8 cellular contexts compared by ENCODE assay signal in genomic region chr10:4652111-4653010, GRCh38.
DNase-seq lines count a peak whose midpoint lies in the region; ATAC-seq and TF ChIP-seq lines count a peak whose summit lies in the region.

No MANE protein-coding gene starts in this region.

- DNase-seq in T-helper 17 cell (no peak), right lobe of liver (no peak), DMS53 treated with DMSO at 0.1 percent for 48 hours (lab: John Stamatoyannopoulos, UW; ENCODE audit: unreplicated experiment) (no peak), COR-L47 (lab: John Stamatoyannopoulos, UW) (no peak), kidney glomerular epithelial cell (lab: John Stamatoyannopoulos, UW) (no peak)

- intact Hi-C loops in right lobe of liver (cut with DNase I): no loop called here

- no peaks in the 10 kb centered on the region for H3K36me3 Mint-ChIP-seq in T-helper 17 cell (ENCODE audit: low read depth)

- peak overlapping the region in 1 of 3 donors; percentile 2 for H3K4me3 ChIP-seq in right lobe of liver

- peaks cover 19% of the 10 kb centered on the region for H3K4me1 Mint-ChIP-seq in T-helper 17 cell

- H3K27me3 ChIP-seq in right lobe of liver: no peaks in the 10 kb centered on the region

- H3K4me3 Mint-ChIP-seq in T-helper 17 cell: peak overlapping the region; percentile 9

- peak; percentile 54 for ATAC-seq in GM18502 (IDR thresholded peaks at IDR 0.05; ENCODE audit: poor library complexity, unreplicated experiment)
- ATAC-seq in GM21723 (IDR thresholded peaks at IDR 0.05; ENCODE audit: unreplicated experiment): peak; percentile 83
- ATAC-seq in T-helper 17 cell: no peak
- peak; percentile 81 to 92 (median 88) for ATAC-seq in right lobe of liver
- ATAC-seq in GM21576 (IDR thresholded peaks at IDR 0.05; ENCODE audit: unreplicated experiment): no peak

- H3K27ac ChIP-seq in right lobe of liver: peak overlapping the region in 2 of 3 donors; percentile 9 to 65

- H3K27ac Mint-ChIP-seq in T-helper 17 cell: no peak overlapping the region

- H3K27me3 Mint-ChIP-seq in T-helper 17 cell: no peaks in the 10 kb centered on the region

- WGBS in right lobe of liver (ENCODE audit: insufficient coverage, low coverage, low lambda C conversion rate, missing lambda C conversion rate): 34% methylated on average over 8 of the region's 8 CpGs

- H3K36me3 ChIP-seq in right lobe of liver: no peaks in the 10 kb centered on the region

- H3K9me3 ChIP-seq in T-helper 17 cell (ENCODE audit: control insufficient read depth, low read length, poor library complexity, severe bottlenecking) (no peaks in the 10 kb centered on the region), right lobe of liver (no peaks in the 10 kb centered on the region)

- peaks cover 0 to 12% (median 0%) of the 10 kb centered on the region in 4 donors for H3K4me1 ChIP-seq in right lobe of liver

- TF ChIP-seq CTCF in right lobe of liver (IDR thresholded peaks at IDR 0.05): no peak

- TF ChIP-seq POLR2A in right lobe of liver (IDR thresholded peaks at IDR 0.05): no peak

Comparison
In these comparisons a context has a peak if more than half of its experiments do, and no peak if none do; other contexts are left out.
1. ATAC-seq: peak in GM18502 (single experiment), GM21723 (single experiment) and right lobe of liver (4 of 4); none in T-helper 17 cell (single experiment) and GM21576 (single experiment).